Comparison of ENCODE assay signal across 1 cellular context in the genomic region with DNA sequence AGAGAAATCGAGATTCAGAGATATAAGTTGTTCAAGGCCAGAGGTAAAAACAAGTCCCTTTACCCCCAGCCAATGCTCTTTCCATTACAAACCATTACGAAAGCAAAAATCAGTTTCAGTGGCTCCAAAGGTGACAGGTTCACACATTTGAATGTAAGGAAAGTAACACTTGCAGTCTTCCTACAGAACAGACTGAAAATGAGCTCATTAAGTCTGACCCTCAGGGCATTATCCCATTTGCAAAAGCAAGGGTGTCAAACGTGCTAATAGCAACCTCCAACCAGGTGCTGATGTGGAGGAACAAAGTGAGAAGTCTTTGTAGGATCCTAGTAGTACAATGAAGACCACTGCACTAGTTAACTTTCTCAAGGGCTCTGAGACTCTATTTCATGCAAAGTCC.
TF ChIP-seq lines count a peak whose summit lies in the region.

No MANE protein-coding gene starts in this region.

TF ChIP-seq in GM23338, 12 proteins besides CTCF, POLR2A, EP300 and RAD21 (continued from another document):
- TF ChIP-seq, protein P1, sequence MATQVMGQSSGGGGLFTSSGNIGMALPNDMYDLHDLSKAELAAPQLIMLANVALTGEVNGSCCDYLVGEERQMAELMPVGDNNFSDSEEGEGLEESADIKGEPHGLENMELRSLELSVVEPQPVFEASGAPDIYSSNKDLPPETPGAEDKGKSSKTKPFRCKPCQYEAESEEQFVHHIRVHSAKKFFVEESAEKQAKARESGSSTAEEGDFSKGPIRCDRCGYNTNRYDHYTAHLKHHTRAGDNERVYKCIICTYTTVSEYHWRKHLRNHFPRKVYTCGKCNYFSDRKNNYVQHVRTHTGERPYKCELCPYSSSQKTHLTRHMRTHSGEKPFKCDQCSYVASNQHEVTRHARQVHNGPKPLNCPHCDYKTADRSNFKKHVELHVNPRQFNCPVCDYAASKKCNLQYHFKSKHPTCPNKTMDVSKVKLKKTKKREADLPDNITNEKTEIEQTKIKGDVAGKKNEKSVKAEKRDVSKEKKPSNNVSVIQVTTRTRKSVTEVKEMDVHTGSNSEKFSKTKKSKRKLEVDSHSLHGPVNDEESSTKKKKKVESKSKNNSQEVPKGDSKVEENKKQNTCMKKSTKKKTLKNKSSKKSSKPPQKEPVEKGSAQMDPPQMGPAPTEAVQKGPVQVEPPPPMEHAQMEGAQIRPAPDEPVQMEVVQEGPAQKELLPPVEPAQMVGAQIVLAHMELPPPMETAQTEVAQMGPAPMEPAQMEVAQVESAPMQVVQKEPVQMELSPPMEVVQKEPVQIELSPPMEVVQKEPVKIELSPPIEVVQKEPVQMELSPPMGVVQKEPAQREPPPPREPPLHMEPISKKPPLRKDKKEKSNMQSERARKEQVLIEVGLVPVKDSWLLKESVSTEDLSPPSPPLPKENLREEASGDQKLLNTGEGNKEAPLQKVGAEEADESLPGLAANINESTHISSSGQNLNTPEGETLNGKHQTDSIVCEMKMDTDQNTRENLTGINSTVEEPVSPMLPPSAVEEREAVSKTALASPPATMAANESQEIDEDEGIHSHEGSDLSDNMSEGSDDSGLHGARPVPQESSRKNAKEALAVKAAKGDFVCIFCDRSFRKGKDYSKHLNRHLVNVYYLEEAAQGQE (IDR thresholded peaks at IDR 0.05; ENCODE audit: unreplicated experiment): no peak
- TF ChIP-seq, protein P2, sequence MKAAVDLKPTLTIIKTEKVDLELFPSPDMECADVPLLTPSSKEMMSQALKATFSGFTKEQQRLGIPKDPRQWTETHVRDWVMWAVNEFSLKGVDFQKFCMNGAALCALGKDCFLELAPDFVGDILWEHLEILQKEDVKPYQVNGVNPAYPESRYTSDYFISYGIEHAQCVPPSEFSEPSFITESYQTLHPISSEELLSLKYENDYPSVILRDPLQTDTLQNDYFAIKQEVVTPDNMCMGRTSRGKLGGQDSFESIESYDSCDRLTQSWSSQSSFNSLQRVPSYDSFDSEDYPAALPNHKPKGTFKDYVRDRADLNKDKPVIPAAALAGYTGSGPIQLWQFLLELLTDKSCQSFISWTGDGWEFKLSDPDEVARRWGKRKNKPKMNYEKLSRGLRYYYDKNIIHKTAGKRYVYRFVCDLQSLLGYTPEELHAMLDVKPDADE (IDR thresholded peaks at IDR 0.05): no peak
- TF ChIP-seq EZH2 (IDR thresholded peaks at IDR 0.05; ENCODE audit: low read depth, unreplicated experiment) (no peak), ZNF114 (CRISPR knock-in tag; IDR thresholded peaks at IDR 0.05) (no peak), EZH2phosphoT487 (IDR thresholded peaks at IDR 0.05; ENCODE audit: unreplicated experiment) (no peak), POLR2AphosphoS5 (IDR thresholded peaks at IDR 0.05; ENCODE audit: low read depth) (no peak), STAT1 (IDR thresholded peaks at IDR 0.05; ENCODE audit: unreplicated experiment) (no peak)
- TF ChIP-seq, protein P3, sequence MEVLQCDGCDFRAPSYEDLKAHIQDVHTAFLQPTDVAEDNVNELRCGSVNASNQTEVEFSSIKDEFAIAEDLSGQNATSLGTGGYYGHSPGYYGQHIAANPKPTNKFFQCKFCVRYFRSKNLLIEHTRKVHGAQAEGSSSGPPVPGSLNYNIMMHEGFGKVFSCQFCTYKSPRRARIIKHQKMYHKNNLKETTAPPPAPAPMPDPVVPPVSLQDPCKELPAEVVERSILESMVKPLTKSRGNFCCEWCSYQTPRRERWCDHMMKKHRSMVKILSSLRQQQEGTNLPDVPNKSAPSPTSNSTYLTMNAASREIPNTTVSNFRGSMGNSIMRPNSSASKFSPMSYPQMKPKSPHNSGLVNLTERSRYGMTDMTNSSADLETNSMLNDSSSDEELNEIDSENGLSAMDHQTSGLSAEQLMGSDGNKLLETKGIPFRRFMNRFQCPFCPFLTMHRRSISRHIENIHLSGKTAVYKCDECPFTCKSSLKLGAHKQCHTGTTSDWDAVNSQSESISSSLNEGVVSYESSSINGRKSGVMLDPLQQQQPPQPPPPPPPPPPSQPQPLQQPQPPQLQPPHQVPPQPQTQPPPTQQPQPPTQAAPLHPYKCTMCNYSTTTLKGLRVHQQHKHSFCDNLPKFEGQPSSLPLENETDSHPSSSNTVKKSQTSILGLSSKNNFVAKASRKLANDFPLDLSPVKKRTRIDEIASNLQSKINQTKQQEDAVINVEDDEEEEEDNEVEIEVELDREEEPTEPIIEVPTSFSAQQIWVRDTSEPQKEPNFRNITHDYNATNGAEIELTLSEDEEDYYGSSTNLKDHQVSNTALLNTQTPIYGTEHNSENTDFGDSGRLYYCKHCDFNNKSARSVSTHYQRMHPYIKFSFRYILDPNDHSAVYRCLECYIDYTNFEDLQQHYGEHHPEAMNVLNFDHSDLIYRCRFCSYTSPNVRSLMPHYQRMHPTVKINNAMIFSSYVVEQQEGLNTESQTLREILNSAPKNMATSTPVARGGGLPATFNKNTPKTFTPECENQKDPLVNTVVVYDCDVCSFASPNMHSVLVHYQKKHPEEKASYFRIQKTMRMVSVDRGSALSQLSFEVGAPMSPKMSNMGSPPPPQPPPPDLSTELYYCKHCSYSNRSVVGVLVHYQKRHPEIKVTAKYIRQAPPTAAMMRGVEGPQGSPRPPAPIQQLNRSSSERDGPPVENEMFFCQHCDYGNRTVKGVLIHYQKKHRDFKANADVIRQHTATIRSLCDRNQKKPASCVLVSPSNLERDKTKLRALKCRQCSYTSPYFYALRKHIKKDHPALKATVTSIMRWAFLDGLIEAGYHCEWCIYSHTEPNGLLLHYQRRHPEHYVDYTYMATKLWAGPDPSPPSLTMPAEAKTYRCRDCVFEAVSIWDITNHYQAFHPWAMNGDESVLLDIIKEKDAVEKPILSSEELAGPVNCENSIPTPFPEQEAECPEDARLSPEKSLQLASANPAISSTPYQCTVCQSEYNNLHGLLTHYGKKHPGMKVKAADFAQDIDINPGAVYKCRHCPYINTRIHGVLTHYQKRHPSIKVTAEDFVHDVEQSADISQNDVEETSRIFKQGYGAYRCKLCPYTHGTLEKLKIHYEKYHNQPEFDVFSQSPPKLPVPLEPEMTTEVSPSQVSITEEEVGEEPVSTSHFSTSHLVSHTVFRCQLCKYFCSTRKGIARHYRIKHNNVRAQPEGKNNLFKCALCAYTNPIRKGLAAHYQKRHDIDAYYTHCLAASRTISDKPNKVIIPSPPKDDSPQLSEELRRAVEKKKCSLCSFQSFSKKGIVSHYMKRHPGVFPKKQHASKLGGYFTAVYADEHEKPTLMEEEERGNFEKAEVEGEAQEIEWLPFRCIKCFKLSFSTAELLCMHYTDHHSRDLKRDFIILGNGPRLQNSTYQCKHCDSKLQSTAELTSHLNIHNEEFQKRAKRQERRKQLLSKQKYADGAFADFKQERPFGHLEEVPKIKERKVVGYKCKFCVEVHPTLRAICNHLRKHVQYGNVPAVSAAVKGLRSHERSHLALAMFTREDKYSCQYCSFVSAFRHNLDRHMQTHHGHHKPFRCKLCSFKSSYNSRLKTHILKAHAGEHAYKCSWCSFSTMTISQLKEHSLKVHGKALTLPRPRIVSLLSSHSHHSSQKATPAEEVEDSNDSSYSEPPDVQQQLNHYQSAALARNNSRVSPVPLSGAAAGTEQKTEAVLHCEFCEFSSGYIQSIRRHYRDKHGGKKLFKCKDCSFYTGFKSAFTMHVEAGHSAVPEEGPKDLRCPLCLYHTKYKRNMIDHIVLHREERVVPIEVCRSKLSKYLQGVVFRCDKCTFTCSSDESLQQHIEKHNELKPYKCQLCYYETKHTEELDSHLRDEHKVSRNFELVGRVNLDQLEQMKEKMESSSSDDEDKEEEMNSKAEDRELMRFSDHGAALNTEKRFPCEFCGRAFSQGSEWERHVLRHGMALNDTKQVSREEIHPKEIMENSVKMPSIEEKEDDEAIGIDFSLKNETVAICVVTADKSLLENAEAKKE (CRISPR knock-in tag; IDR thresholded peaks at IDR 0.05): no peak
